In genomic region chrX:56563231-56564116, GRCh38 we compare ENCODE assay signal across 1 cellular context.
TF ChIP-seq lines count a peak whose summit lies in the region.

UBQLN2 (plus strand) TSS chrX:56563627; CDS start chrX:56563874, 247 bp downstream.

TF ChIP-seq in K562, 482 proteins besides CTCF, POLR2A, EP300 and RAD21 (continued from another document):
- TF ChIP-seq ZBTB40 (IDR thresholded peaks at IDR 0.05) (peak; percentile 50), ZBTB40 (CRISPR knock-in tag; IDR thresholded peaks at IDR 0.05) (no peak), ADNP (tag; IDR thresholded peaks at IDR 0.05) (no peak), ZNF282 (CRISPR knock-in tag; IDR thresholded peaks at IDR 0.05) (no peak), ZNF717 (CRISPR knock-in tag; IDR thresholded peaks at IDR 0.05) (no peak), CUX1 (CRISPR knock-in tag; IDR thresholded peaks at IDR 0.05) (no peak), PKNOX1 (IDR thresholded peaks at IDR 0.05) (peak; percentile 62), POLR2H (tag; IDR thresholded peaks at IDR 0.05; ENCODE audit: low read depth) (0 out of 2 replicates have a peak, but pooled peaks have one; percentile 27), NFE2 (IDR thresholded peaks at IDR 0.05; ENCODE audit: low read depth) (no peak), CEBPZ (IDR thresholded peaks at IDR 0.05; ENCODE audit: borderline replicate concordance, low read depth, low read length) (no peak), PTBP1 (IDR thresholded peaks at IDR 0.05; ENCODE audit: low read depth, low read length) (no peak), CEBPG (CRISPR knock-in tag; IDR thresholded peaks at IDR 0.05) (no peak), CEBPG (tag; conservative IDR thresholded peaks at IDR 0.05 in 1 of 2, IDR thresholded peaks at IDR 0.05 in 1 of 2) (peak in 1 of 2 experiments; percentile 9; a peak in 1 of 4 replicates), C11orf30 (IDR thresholded peaks at IDR 0.05; ENCODE audit: low read depth) (no peak), ZNF143 (CRISPR knock-in tag; IDR thresholded peaks at IDR 0.05) (no peak), FOXK1 (CRISPR knock-in tag; IDR thresholded peaks at IDR 0.05; ENCODE audit: borderline replicate concordance) (no peak), DIDO1 (tag; IDR thresholded peaks at IDR 0.05; ENCODE audit: low read depth) (no peak), ZKSCAN1 (IDR thresholded peaks at IDR 0.05; ENCODE audit: low read depth, low read length) (no peak), NFIC (IDR thresholded peaks at IDR 0.05) (peak; percentile 40; the same call in 1 of the 2 replicates), GATA2 (CRISPR knock-in tag; IDR thresholded peaks at IDR 0.05) (0 out of 2 replicates have a peak, but pooled peaks have one; percentile 26), DNMT1 (IDR thresholded peaks at IDR 0.05) (no peak), CSDE1 (IDR thresholded peaks at IDR 0.05) (no peak), PURB (CRISPR knock-in tag; IDR thresholded peaks at IDR 0.05; ENCODE audit: low read depth) (no peak), ZNF584 (CRISPR knock-in tag; IDR thresholded peaks at IDR 0.05; ENCODE audit: low read depth) (no peak), HMG20B (CRISPR knock-in tag; IDR thresholded peaks at IDR 0.05) (no peak), SMAD3 (CRISPR knock-in tag; conservative IDR thresholded peaks at IDR 0.05) (no peak), ZFPM2 (CRISPR knock-in tag; IDR thresholded peaks at IDR 0.05) (no peak), HBP1 (CRISPR knock-in tag; IDR thresholded peaks at IDR 0.05) (no peak), ZNF511 (CRISPR knock-in tag; IDR thresholded peaks at IDR 0.05) (no peak), ZNF395 (CRISPR knock-in tag; IDR thresholded peaks at IDR 0.05) (no peak; the same call in 1 of the 2 replicates), NR4A1 (CRISPR knock-in tag; IDR thresholded peaks at IDR 0.05) (peak; percentile 85; the same call in 1 of the 2 replicates), NR4A1 (tag; IDR thresholded peaks at IDR 0.05) (no peak)
